In the genomic region with DNA sequence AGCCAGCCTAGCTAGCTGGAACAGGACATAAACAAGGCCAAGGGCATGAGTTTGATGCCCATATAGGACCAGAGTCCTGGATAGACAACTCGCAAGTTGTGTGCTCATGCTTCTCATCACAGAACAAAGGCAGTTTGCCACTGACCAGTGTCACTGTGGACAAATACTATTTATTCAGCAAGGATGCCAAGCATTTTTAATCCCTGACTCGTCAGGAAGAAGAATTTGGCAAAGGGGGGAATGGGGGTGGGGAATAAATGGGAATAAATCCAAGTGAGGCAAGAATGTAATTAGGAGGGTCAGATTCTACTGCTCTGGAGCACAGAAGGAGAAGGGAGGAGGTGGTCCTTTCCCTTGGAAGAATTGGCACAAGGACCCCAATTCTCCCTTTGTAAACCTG, we compare ENCODE assay signal across 12 cellular contexts. TPM values are rescaled to one million over a fixed set of nuclear protein-coding genes. Genes with fewer than 3 reads are reported as not detected.
DNase-seq lines count a peak whose midpoint lies in the region; ATAC-seq, FAIRE-seq and TF ChIP-seq lines count a peak whose summit lies in the region.
"Had no signal": no experiment of that assay in that cellular context is flagged by ENCODE, and none has a peak within 500 bp of the region (broad histone marks: within the 10 kb centered on the region; RNA-seq: fewer than 3 reads in every experiment).

No MANE protein-coding gene starts in this region.

- TF ChIP-seq EP300 in HepG2 (IDR thresholded peaks at IDR 0.05; ENCODE audit: low read depth in 2 of 2, low read length in 2 of 2): 0 out of 4 replicates have a peak, but pooled peaks of 1 of the 2 experiments have one; percentile 22
- peak; percentile 42; the same call in 1 of the 2 replicates for TF ChIP-seq EP300 in HepG2 (CRISPR knock-in tag; IDR thresholded peaks at IDR 0.05; ENCODE audit: borderline replicate concordance)

- no peaks in the 10 kb centered on the region for H3K9me2 ChIP-seq in OCI-LY7 (ENCODE audit: insufficient read depth, low read length)

- H3K4me2 ChIP-seq in HepG2 (ENCODE audit: low read depth, low read length) (no peak overlapping the region), OCI-LY7 (ENCODE audit: low read length) (no peak overlapping the region)

- whole genome bisulfite sequencing in HepG2 (ENCODE audit: low lambda C conversion rate): 14% methylated on average over 2 of the region's 2 CpGs

- no peaks in the 10 kb centered on the region for H4K20me1 ChIP-seq in HepG2 (ENCODE audit: insufficient read depth, low read length)
- H4K20me1 ChIP-seq in OCI-LY7 (ENCODE audit: insufficient read depth, low read length): no peaks in the 10 kb centered on the region

- peak; percentile 25 for DNase-seq in A673 (ENCODE audit: low spot score)
- DNase-seq in HK-2 (ENCODE audit: unreplicated experiment): peak; percentile 42
- peak; percentile 57 for DNase-seq in brain microvascular endothelial cell
- DNase-seq in HepG2 (ENCODE audit: low spot score): peak; percentile 80
- DNase-seq in CD4-positive, alpha-beta T cell: no peak
- DNase-seq in dorsolateral prefrontal cortex: no peak
- DNase-seq in OCI-LY7 (ENCODE audit: low spot score): no peak
- no peak for DNase-seq in NK-92 (lab: John Stamatoyannopoulos, UW; ENCODE audit: unreplicated experiment)
- DNase-seq: BE2C, esophagus squamous epithelium, midbrain, NCI-H526 treated with DMSO at 0.1 percent for 48 hours had no signal

- H3K4me3 ChIP-seq in A673 (ENCODE audit: low read depth, low read length, poor library complexity, severe bottlenecking): no peak overlapping the region
- H3K4me3 ChIP-seq in brain microvascular endothelial cell (ENCODE audit: low read depth, low read length): no peak overlapping the region
- H3K4me3 ChIP-seq in HepG2 (replicated peaks in 1 of 3; ENCODE audit: insufficient read depth in 1 of 3, low read depth in 2 of 3, low read length in 3 of 3): no peak overlapping the region
- H3K4me3 ChIP-seq in dorsolateral prefrontal cortex: no peak overlapping the region
- no peak overlapping the region for H3K4me3 ChIP-seq in OCI-LY7 (ENCODE audit: low read depth, low read length, poor library complexity, severe bottlenecking)
- H3K4me3 ChIP-seq: esophagus squamous epithelium had no signal

- no peak overlapping the region for H3K27ac Mint-ChIP-seq in CD4-positive, alpha-beta T cell

- H3K27ac ChIP-seq in A673 (ENCODE audit: low read depth, low read length, poor library complexity, severe bottlenecking) (no peak overlapping the region), brain microvascular endothelial cell (peak overlapping the region; percentile 57), HepG2 (ENCODE audit: extremely low read length, insufficient read depth, low read length) (no peak overlapping the region), dorsolateral prefrontal cortex (no peak overlapping the region), OCI-LY7 (ENCODE audit: low read depth, low read length, poor library complexity, severe bottlenecking) (no peak overlapping the region)
- H3K27ac ChIP-seq in CD4-positive, alpha-beta T cell (ENCODE audit: low read depth, low read length): no peak overlapping the region

- H3K79me2 ChIP-seq in HepG2 (ENCODE audit: insufficient read depth, low read length) (no peaks in the 10 kb centered on the region), OCI-LY7 (ENCODE audit: insufficient read depth, low read depth, low read length) (no peaks in the 10 kb centered on the region)

- H3K9me3 ChIP-seq in A673 (ENCODE audit: low read depth, low read length, poor library complexity, severe bottlenecking): no peaks in the 10 kb centered on the region
- no peaks in the 10 kb centered on the region for H3K9me3 ChIP-seq in HepG2 (ENCODE audit: low read length)
- H3K9me3 ChIP-seq in CD4-positive, alpha-beta T cell (ENCODE audit: control insufficient read depth, low read length): no peaks in the 10 kb centered on the region
- no peaks in the 10 kb centered on the region for H3K9me3 ChIP-seq in OCI-LY7 (ENCODE audit: low read length)
- H3K9me3 ChIP-seq: BE2C, esophagus squamous epithelium had no signal

- no peak for TF ChIP-seq POLR2A in HepG2 (IDR thresholded peaks at IDR 0.05; ENCODE audit: insufficient read depth in 1 of 2, low read depth in 2 of 2, low read length in 2 of 2)

- no peak overlapping the region for H2AFZ ChIP-seq in HepG2 (ENCODE audit: low read length)
- no peak overlapping the region for H2AFZ ChIP-seq in OCI-LY7 (ENCODE audit: low read length)

- no peaks in the 10 kb centered on the region for H3K36me3 Mint-ChIP-seq in CD4-positive, alpha-beta T cell (ENCODE audit: low read depth)

- CTCF ChIA-PET in A673 (lab: Charles Lee): no interaction called here
- CTCF ChIA-PET in HepG2 (lab: Yijun Ruan, JAX; ENCODE audit: low intra/inter-chr PET ratio, low total read pairs): no interaction called here
- CTCF ChIA-PET in CD4-positive, alpha-beta T cell (lab: Charles Lee): no interaction called here
- CTCF ChIA-PET in OCI-LY7 (lab: Charles Lee; ENCODE audit: unreplicated experiment): no interaction called here

- peak; percentile 43; the same call in 1 of the 3 replicates for ATAC-seq in HepG2
- no peak for ATAC-seq in CD4-positive, alpha-beta T cell (ENCODE audit: poor library complexity)

- H3K9me3 Mint-ChIP-seq in CD4-positive, alpha-beta T cell: no peaks in the 10 kb centered on the region

- H3K4me3 Mint-ChIP-seq in CD4-positive, alpha-beta T cell: no peak overlapping the region

- no peak overlapping the region for H3K9ac ChIP-seq in HepG2 (ENCODE audit: insufficient read depth, low read depth, low read length)

- no peaks in the 10 kb centered on the region for H3K27me3 Mint-ChIP-seq in CD4-positive, alpha-beta T cell

- H3K27me3 ChIP-seq in A673 (replicated peaks; ENCODE audit: insufficient read depth, low read depth, low read length, poor library complexity) (no peaks in the 10 kb centered on the region), brain microvascular endothelial cell (replicated peaks) (no peaks in the 10 kb centered on the region), HepG2 (ENCODE audit: control insufficient read depth in 1 of 2, insufficient read depth in 2 of 2, low read length in 2 of 2) (no peaks in the 10 kb centered on the region), dorsolateral prefrontal cortex (no peaks in the 10 kb centered on the region)
- no peaks in the 10 kb centered on the region for H3K27me3 ChIP-seq in CD4-positive, alpha-beta T cell (ENCODE audit: control insufficient read depth, insufficient read depth, low read length)
- H3K27me3 ChIP-seq: BE2C, esophagus squamous epithelium had no signal

- intact Hi-C loops in A673 (cut with micrococcal nuclease; ENCODE audit: unreplicated experiment): loop anchor here (10.0 kb wide), 2 partner anchors 625 to 855 kb away; partner anchors contain the start of gene SETD9
- intact Hi-C loops in HepG2 (cut with micrococcal nuclease; ENCODE audit: unreplicated experiment): no loop called here
- intact Hi-C loops in CD4-positive, alpha-beta T cell (cut with DNase I, micrococcal nuclease): no loop called here
- intact Hi-C loops in dorsolateral prefrontal cortex (cut with DNase I): loop anchor here in 1 of 2 donors (10.0 kb wide), 1 partner anchor 345 kb away; no protein-coding TSS in a partner anchor
- intact Hi-C loops in OCI-LY7 (cut with micrococcal nuclease; ENCODE audit: unreplicated experiment): loop anchor here (10.0 kb wide), 1 partner anchor 395 kb away; no protein-coding TSS in a partner anchor

- TF ChIP-seq CTCF in A673 (conservative IDR thresholded peaks at IDR 0.05; ENCODE audit: low read depth, low read length) (no peak), brain microvascular endothelial cell (IDR thresholded peaks at IDR 0.05; ENCODE audit: low read depth, low read length, missing control alignments) (no peak), HepG2 (CRISPR knock-in tag; IDR thresholded peaks at IDR 0.05) (no peak), dorsolateral prefrontal cortex (IDR thresholded peaks at IDR 0.05 in 54 of 56, conservative IDR thresholded peaks at IDR 0.05 in 2 of 56; ENCODE audit: low read depth in 1 of 56, partially characterized antibody in 56 of 56) (no peak), OCI-LY7 (conservative IDR thresholded peaks at IDR 0.05; ENCODE audit: low read length) (no peak)
- no peak for TF ChIP-seq CTCF in CD4-positive, alpha-beta T cell (IDR thresholded peaks at IDR 0.05)

- BruUV-seq in A673 (replicated peaks; lab: Mats Ljungman, UMichigan): no TSS peak
- no TSS peak for BruUV-seq in HepG2 (replicated peaks; lab: Mats Ljungman, UMichigan)
- BruUV-seq in OCI-LY7 (replicated peaks; lab: Mats Ljungman, UMichigan): no TSS peak

- H3K4me1 Mint-ChIP-seq in CD4-positive, alpha-beta T cell (ENCODE audit: low read depth): no peaks in the 10 kb centered on the region

- H3K4me1 ChIP-seq in A673 (ENCODE audit: insufficient read depth, low read length, poor library complexity, severe bottlenecking): no peaks in the 10 kb centered on the region
- H3K4me1 ChIP-seq in HepG2 (ENCODE audit: insufficient read depth, low read length): peaks cover 31% of the 10 kb centered on the region
- H3K4me1 ChIP-seq in OCI-LY7 (ENCODE audit: insufficient read depth, low read length, poor library complexity, severe bottlenecking): no peaks in the 10 kb centered on the region
- H3K4me1 ChIP-seq: BE2C had no signal

- no peaks in the 10 kb centered on the region for H3K36me3 ChIP-seq in A673 (ENCODE audit: insufficient read depth, low read length, poor library complexity, severe bottlenecking)
- no peaks in the 10 kb centered on the region for H3K36me3 ChIP-seq in brain microvascular endothelial cell (replicated peaks)
- no peaks in the 10 kb centered on the region for H3K36me3 ChIP-seq in HepG2 (replicated peaks in 1 of 2; ENCODE audit: control insufficient read depth in 1 of 2, insufficient read depth in 2 of 2, low read length in 2 of 2)
- H3K36me3 ChIP-seq in OCI-LY7 (ENCODE audit: insufficient read depth, low read length): no peaks in the 10 kb centered on the region
- H3K36me3 ChIP-seq: BE2C, esophagus squamous epithelium had no signal

- FAIRE-seq in HepG2 (lab: Jason Lieb, UNC): peak; percentile 8

- TF ChIP-seq RAD21 in HepG2 (CRISPR knock-in tag; IDR thresholded peaks at IDR 0.05): no peak

- POLR2A ChIA-PET in A673 (lab: Charles Lee; ENCODE audit: low non-redundant PET): no interaction called here
- POLR2A ChIA-PET in HepG2 (lab: Yijun Ruan, JAX): no interaction called here
- POLR2A ChIA-PET in CD4-positive, alpha-beta T cell (lab: Charles Lee): no interaction called here
- POLR2A ChIA-PET in OCI-LY7 (lab: Charles Lee): no interaction called here

- in situ Hi-C loops in brain microvascular endothelial cell (cut with HindIII; ENCODE audit: low pct_ligation_motif_present, low sequenced_read_pairs): no loop called here
- in situ Hi-C loops in HepG2 (cut with HindIII; ENCODE audit: extremely low pct_ligation_motif_present, low pct_unique_long_range_greater_than_20kb): no loop called here

RNA-seq across cellular contexts. Expression of gene ANKRD55, which starts 46.8 kb away (rescaled TPM):
- total RNA-seq in A673 (2021): not detected in 2 replicates
- 0.11 and 0.31 TPM in 2 replicates for total RNA-seq in HepG2 (2016; rRNA removed; fragmentation: Illumina TruSeq; extraction: Trizol)
- not detected in 2 replicates for total RNA-seq in HepG2 (2016; cell fraction: cytosol; rRNA removed; fragmentation: Illumina TruSeq; extraction: Trizol; ENCODE audit: low read depth)
- total RNA-seq in HepG2 (2016; cell fraction: insoluble cytoplasmic fraction; rRNA removed; fragmentation: Illumina TruSeq; extraction: Trizol): 0.17 TPM in 1 of 2 replicates, not detected in the other
- 0.24 and 0.31 TPM in 2 replicates for total RNA-seq in HepG2 (2016; cell fraction: membrane; rRNA removed; fragmentation: Illumina TruSeq; extraction: Trizol)
- 0.25 TPM in 1 of 2 replicates, not detected in the other for total RNA-seq in HepG2 (2016; cell fraction: nucleus; rRNA removed; fragmentation: Illumina TruSeq; extraction: Trizol)
- polyA plus RNA-seq in HepG2 (2011; rRNA removed): 0.10 and 0.28 TPM in 2 replicates
- 0.12 and 0.13 TPM in 2 replicates for polyA plus RNA-seq in HepG2 (2011; cell fraction: cytosol; rRNA removed)
- 0.09 and 0.18 TPM in 2 replicates for polyA plus RNA-seq in HepG2 (2011; cell fraction: nucleus; rRNA removed)
- 0.12 TPM in 1 of 2 replicates, not detected in the other for polyA plus RNA-seq in HepG2 (2012)
- polyA plus RNA-seq in HepG2 (2016; cell fraction: cytosol; fragmentation: Illumina TruSeq; extraction: Trizol; ENCODE audit: low read depth): 0.15 and 0.29 TPM in 2 replicates
- polyA plus RNA-seq in HepG2 (2016; cell fraction: insoluble cytoplasmic fraction; fragmentation: Illumina TruSeq; extraction: Trizol; ENCODE audit: low read depth): 0.40 and 0.46 TPM in 2 replicates
- 0.19 and 0.24 TPM in 2 replicates for polyA plus RNA-seq in HepG2 (2016; cell fraction: membrane; fragmentation: Illumina TruSeq; extraction: Trizol; ENCODE audit: low read depth)
- 0.31 TPM in 1 of 2 replicates, not detected in the other for polyA plus RNA-seq in HepG2 (2016; cell fraction: nucleus; fragmentation: Illumina TruSeq; extraction: Trizol; ENCODE audit: insufficient read depth, low read depth)
- 0.21 TPM in 1 of 2 replicates, not detected in the other for polyA minus RNA-seq in HepG2 (2011; rRNA and poly(A)+ RNA removed; ENCODE audit: low replicate concordance)
- not detected in 2 replicates for polyA minus RNA-seq in HepG2 (2011; cell fraction: cytosol; rRNA and poly(A)+ RNA removed)
- not detected in 2 replicates for polyA minus RNA-seq in HepG2 (2011; cell fraction: nucleus; rRNA and poly(A)+ RNA removed)
- 10 to 100 TPM in 1 of 2 experiments, 1 to 10 TPM in 1; 9.7 to 10.2 TPM for total RNA-seq in CD4-positive, alpha-beta T cell
- 10 to 100 TPM in 6 of 120 experiments, 1 to 10 TPM in 110, under 1 TPM in 4; 0.59 to 12.0 (median 4.0) TPM for total RNA-seq in dorsolateral prefrontal cortex
- total RNA-seq in OCI-LY7 (2014; rRNA removed; shearing (Covaris generic)): not detected in 2 replicates
- total RNA-seq in OCI-LY7 (2022): not detected in 2 replicates

Comparison
In these comparisons a context has a peak if more than half of its experiments do, and no peak if none do; other contexts are left out.
1. DNase-seq: peak in A673 (single experiment), HK-2 (single experiment), brain microvascular endothelial cell (single experiment) and HepG2 (single experiment); none in CD4-positive, alpha-beta T cell (0 of 10), dorsolateral prefrontal cortex (0 of 10), OCI-LY7 (single experiment) and NK-92 (single experiment).
2. intact Hi-C loops: an anchor here in A673 (10.0 kb wide) and OCI-LY7 (10.0 kb wide); none called in HepG2 and CD4-positive, alpha-beta T cell.